ENCODE assay signal across 27 cellular contexts in genomic region chr1:7198664-7199063, GRCh38.
"Had no signal": no experiment of that assay in that cellular context is flagged by ENCODE, and none has a peak within 500 bp of the region (broad histone marks: within the 10 kb centered on the region; RNA-seq: fewer than 3 reads in every experiment).

No MANE protein-coding gene starts in this region.

- H3K36me3 ChIP-seq: adrenal gland, cardiac muscle cell, colonic mucosa, gastrocnemius medialis, left ventricle myocardium inferior, neutrophil, ovary, prostate gland, sigmoid colon, thoracic aorta, vagina had no signal

- H3K4me3 ChIP-seq: adrenal gland, cardiac muscle cell, colonic mucosa, gastrocnemius medialis, left ventricle myocardium inferior, mucosa of descending colon, ovary, prostate gland, sigmoid colon, thoracic aorta, vagina had no signal

- ATAC-seq: activated CD4-positive, CD25-positive, alpha-beta regulatory T cell treated with anti-CD3 and anti-CD28 coated beads, Interleukin-2, amount 50 U/mL, for 24 hours; gastrocnemius medialis; mucosa of descending colon had no signal

- DNase-seq: activated CD4-positive, alpha-beta memory T cell treated with anti-CD3 and anti-CD28 coated beads for 36 hours; activated CD4-positive, alpha-beta T cell treated with anti-CD3 and anti-CD28 coated beads for 48 hours; activated CD8-positive, alpha-beta memory T cell treated with anti-CD3 and anti-CD28 coated beads, Interleukin-2, amount 50 U/mL, for 4 hours; activated effector memory CD4-positive, alpha-beta T cell treated with anti-CD3 and anti-CD28 coated beads, Interleukin-2, amount 50 U/mL, for 16 hours; activated naive CD4-positive, alpha-beta T cell treated with anti-CD3 and anti-CD28 coated beads for 36 hours; activated naive CD8-positive, alpha-beta T cell treated with anti-CD3 and anti-CD28 coated beads for 36 hours; activated T-cell treated with anti-CD3 and anti-CD28 coated beads, Interleukin-2, amount 50 U/mL, for 1 hour; adrenal gland; aorta; cerebellar nuclear complex; colonic mucosa; effector CD8-positive, alpha-beta T cell; gastrocnemius medialis; glutamatergic neuron; islet precursor cell; left ventricle myocardium inferior; mucosa of descending colon; ovary; sigmoid colon; small intestine; stimulated activated CD4-positive, alpha-beta T cell treated with anti-CD3 and anti-CD28 coated beads, Interleukin-4, amount 100 ng/mL, for 24 hours had no signal

- H3K4me1 ChIP-seq: adrenal gland, colonic mucosa, gastrocnemius medialis, left ventricle myocardium inferior, sigmoid colon, vagina had no signal

- H3K27ac ChIP-seq: adrenal gland, cardiac muscle cell, colonic mucosa, gastrocnemius medialis, left ventricle myocardium inferior, neutrophil, ovary, prostate gland, sigmoid colon, thoracic aorta, vagina had no signal

- H3K9me3 ChIP-seq: adrenal gland, colonic mucosa, gastrocnemius medialis, mucosa of descending colon, neutrophil, ovary, prostate gland, sigmoid colon, thoracic aorta, vagina had no signal

- H3K27me3 ChIP-seq: adrenal gland, colonic mucosa, neutrophil, ovary, sigmoid colon, vagina had no signal
